14 cellular contexts compared by ENCODE assay signal in the genomic region with DNA sequence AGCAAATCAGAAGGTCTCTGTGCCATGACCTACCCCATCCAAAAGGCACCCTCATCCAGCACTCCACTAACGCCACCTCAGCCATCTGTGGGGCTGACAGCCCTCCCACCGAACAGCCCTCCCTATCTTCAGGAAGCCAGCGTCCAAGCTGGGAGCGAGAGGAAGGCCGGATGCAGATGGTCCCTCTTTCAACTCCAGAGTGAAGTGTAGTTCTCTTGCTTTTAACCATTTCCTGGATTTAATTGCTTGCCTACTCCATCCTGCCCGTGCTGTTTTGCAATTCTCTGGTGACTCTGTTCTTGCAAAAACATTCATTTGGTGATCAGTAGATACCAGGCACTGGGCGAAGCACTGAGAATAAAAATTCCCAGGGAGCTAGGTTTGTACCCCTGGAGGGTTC. TPM values are rescaled to one million over a fixed set of nuclear protein-coding genes. Genes with fewer than 3 reads are reported as not detected.
DNase-seq lines count a peak whose midpoint lies in the region; ATAC-seq and TF ChIP-seq lines count a peak whose summit lies in the region.
"Had no signal": no experiment of that assay in that cellular context is flagged by ENCODE, and none has a peak within 500 bp of the region (broad histone marks: within the 10 kb centered on the region; RNA-seq: fewer than 3 reads in every experiment).

No MANE protein-coding gene starts in this region.

- no peaks in the 10 kb centered on the region for H3K9me3 ChIP-seq in mammary epithelial cell (replicated peaks; ENCODE audit: insufficient read depth, low read length)
- no peaks in the 10 kb centered on the region for H3K9me3 ChIP-seq in breast epithelium
- H3K9me3 ChIP-seq in heart right ventricle, result no peaks in the 10 kb centered on the region
- no peaks in the 10 kb centered on the region for H3K9me3 ChIP-seq in upper lobe of left lung
- H3K9me3 ChIP-seq: transverse colon had no signal

- H3K79me2 ChIP-seq in mammary epithelial cell (ENCODE audit: insufficient read depth, low read length), result no peaks in the 10 kb centered on the region

- H3K27me3 ChIP-seq in mammary epithelial cell (ENCODE audit: insufficient read depth, low read length), result no peaks in the 10 kb centered on the region
- H3K27me3 ChIP-seq in breast epithelium, result no peaks in the 10 kb centered on the region
- H3K27me3 ChIP-seq in heart right ventricle, result no peaks in the 10 kb centered on the region
- no peaks in the 10 kb centered on the region for H3K27me3 ChIP-seq in upper lobe of left lung
- H3K27me3 ChIP-seq: transverse colon had no signal

- in situ Hi-C loops in mammary epithelial cell (cut with MboI; ENCODE audit: low sequenced_read_pairs in 2 of 2), result loop anchor here (10.0 to 25.0 kb wide), 2 partner anchors 94 to 96 kb away; partner anchors contain the start of gene VPS26C (in 2 of the 2)

- dilution Hi-C loops in mammary epithelial cell (cut with HindIII; ENCODE audit: low sequenced_read_pairs), result no loop called here

- CTCF ChIA-PET in mammary epithelial cell (lab: Charles Lee; ENCODE audit: low non-redundant PET), result no interaction called here

- ATAC-seq in heart right ventricle, result peak; percentile 26 to 80 (median 64)
- peak in 1 of 2 donors; percentile 69 for ATAC-seq in upper lobe of left lung (ENCODE audit: low FRiP score in 2 of 2)
- no peak for ATAC-seq in GM21723 (IDR thresholded peaks at IDR 0.05; ENCODE audit: unreplicated experiment)
- no peak for ATAC-seq in GM21367 (IDR thresholded peaks at IDR 0.05; ENCODE audit: unreplicated experiment)
- no peak for ATAC-seq in GM19328 (IDR thresholded peaks at IDR 0.05; ENCODE audit: unreplicated experiment)
- ATAC-seq: activated naive CD8-positive, alpha-beta T cell treated with anti-CD3 and anti-CD28 coated beads, Interleukin-2, amount 50 U/mL, for 24 hours had no signal

- H3K4me2 ChIP-seq in mammary epithelial cell (ENCODE audit: insufficient read depth, low read depth, low read length), result no peak overlapping the region

- WGBS in mammary epithelial cell (ENCODE audit: low coverage, missing lambda C conversion rate), result 84% methylated on average over 6 of the region's 7 CpGs
- WGBS in heart right ventricle, 2 donors, result 40 to 47% methylated on average over 7 of the region's 7 CpGs
- WGBS in upper lobe of left lung, 2 donors, result 25 to 28% methylated on average over 7 of the region's 7 CpGs

- DNase-seq in mammary epithelial cell (peak; percentile 34), breast epithelium (ENCODE audit: low spot score in 2 of 2) (no peak), SKM-1 (lab: John Stamatoyannopoulos, UW; ENCODE audit: unreplicated experiment) (peak; percentile 45), heart right ventricle (no peak), upper lobe of left lung (no peak)
- DNase-seq: ACHN; activated naive CD8-positive, alpha-beta T cell treated with anti-CD3 and anti-CD28 coated beads, Interleukin-2, amount 50 U/mL, for 24 hours; cortex of kidney; DMS79; NCI-H2107; transverse colon had no signal

- TF ChIP-seq EP300 in upper lobe of left lung (IDR thresholded peaks at IDR 0.05), result peak in 1 of 4 donors; percentile 5

- H3K4me3 ChIP-seq in mammary epithelial cell (replicated peaks in 1 of 3; ENCODE audit: insufficient read depth in 1 of 3, low read depth in 2 of 3, low read length in 3 of 3), result no peak overlapping the region
- no peak overlapping the region for H3K4me3 ChIP-seq in breast epithelium
- no peak overlapping the region for H3K4me3 ChIP-seq in heart right ventricle
- no peak overlapping the region for H3K4me3 ChIP-seq in upper lobe of left lung
- H3K4me3 ChIP-seq: transverse colon had no signal

- H3K36me3 ChIP-seq in mammary epithelial cell (ENCODE audit: insufficient read depth, low read length) (no peaks in the 10 kb centered on the region), breast epithelium (no peaks in the 10 kb centered on the region), heart right ventricle (no peaks in the 10 kb centered on the region), upper lobe of left lung (no peaks in the 10 kb centered on the region)
- H3K36me3 ChIP-seq: transverse colon had no signal

- TF ChIP-seq CTCF in mammary epithelial cell (conservative IDR thresholded peaks at IDR 0.05 in 1 of 2, IDR thresholded peaks at IDR 0.05 in 1 of 2; ENCODE audit: extremely low read depth in 1 of 2, insufficient read depth in 1 of 2, low read depth in 1 of 2, low read length in 2 of 2) (no peak), breast epithelium (IDR thresholded peaks at IDR 0.05) (no peak), heart right ventricle (IDR thresholded peaks at IDR 0.05) (no peak), upper lobe of left lung (IDR thresholded peaks at IDR 0.05) (no peak)

- H4K20me1 ChIP-seq in mammary epithelial cell (ENCODE audit: insufficient read depth, low read length), result no peaks in the 10 kb centered on the region

- TF ChIP-seq POLR2A in breast epithelium (IDR thresholded peaks at IDR 0.05), result no peak
- TF ChIP-seq POLR2A in upper lobe of left lung (IDR thresholded peaks at IDR 0.05), result no peak

- H3K4me1 ChIP-seq in mammary epithelial cell (ENCODE audit: insufficient read depth, low read length) (peaks cover 19% of the 10 kb centered on the region), breast epithelium (no peaks in the 10 kb centered on the region), heart right ventricle (peaks cover 0 to 14% (median 9%) of the 10 kb centered on the region in 9 donors), upper lobe of left lung (peaks cover 0 to 15% (median 6%) of the 10 kb centered on the region in 4 donors)
- H3K4me1 ChIP-seq: transverse colon had no signal

- intact Hi-C loops in mammary epithelial cell (cut with micrococcal nuclease), result no loop called here
- intact Hi-C loops in breast epithelium (cut with DNase I; ENCODE audit: low total_unique reads), result no loop called here
- intact Hi-C loops in heart right ventricle (cut with DNase I), result no loop called here

- no peak overlapping the region for H3K27ac ChIP-seq in mammary epithelial cell (ENCODE audit: insufficient read depth, low read depth, low read length)
- no peak overlapping the region for H3K27ac ChIP-seq in breast epithelium
- peak overlapping the region in 4 of 10 donors; percentile 11 to 53 (median 36) for H3K27ac ChIP-seq in heart right ventricle
- H3K27ac ChIP-seq in upper lobe of left lung, result peak overlapping the region in 3 of 4 donors; percentile 24 to 54 (median 46)
- H3K27ac ChIP-seq: transverse colon had no signal

- H3K9ac ChIP-seq in mammary epithelial cell (ENCODE audit: insufficient read depth, low read length), result no peak overlapping the region

- BruUV-seq in mammary epithelial cell (replicated peaks; lab: Mats Ljungman, UMichigan), result no TSS peak

- peak overlapping the region; percentile 55 for H2AFZ ChIP-seq in mammary epithelial cell (ENCODE audit: low read depth, low read length)

RNA-seq across cellular contexts. Expression of gene DYRK1A, which starts 8.2 kb away (rescaled TPM):
- total RNA-seq in mammary epithelial cell (10 to 100 TPM; 42.5 to 73.2 TPM), breast epithelium (100 to 1,000 TPM in 1 of 3 donors, 10 to 100 TPM in 2; 71.7 to 138 (median 93.1) TPM), heart right ventricle (10 to 100 TPM; 57.6 to 94.2 (median 75.0) TPM), upper lobe of left lung (100 to 1,000 TPM in 1 of 6 donors, 10 to 100 TPM in 5; 64.1 to 116 (median 83.2) TPM)
- polyA plus RNA-seq in mammary epithelial cell (34.2 TPM), heart right ventricle (10 to 100 TPM; 24.7 to 30.6 TPM)
- polyA minus RNA-seq in mammary epithelial cell, result 50.9 TPM

Comparison
In these comparisons a context has a peak if more than half of its experiments do, and no peak if none do; other contexts are left out.
1. DNase-seq: peak in mammary epithelial cell (single experiment) and SKM-1 (single experiment); none in breast epithelium (0 of 2), heart right ventricle (0 of 2) and upper lobe of left lung (0 of 2).
2. H3K27ac ChIP-seq: peak in upper lobe of left lung (3 of 4); none in mammary epithelial cell (single experiment) and breast epithelium (0 of 2).
3. ATAC-seq: peak in heart right ventricle (8 of 8); none in GM21723 (single experiment), GM21367 (single experiment) and GM19328 (single experiment).